In the genomic region with DNA sequence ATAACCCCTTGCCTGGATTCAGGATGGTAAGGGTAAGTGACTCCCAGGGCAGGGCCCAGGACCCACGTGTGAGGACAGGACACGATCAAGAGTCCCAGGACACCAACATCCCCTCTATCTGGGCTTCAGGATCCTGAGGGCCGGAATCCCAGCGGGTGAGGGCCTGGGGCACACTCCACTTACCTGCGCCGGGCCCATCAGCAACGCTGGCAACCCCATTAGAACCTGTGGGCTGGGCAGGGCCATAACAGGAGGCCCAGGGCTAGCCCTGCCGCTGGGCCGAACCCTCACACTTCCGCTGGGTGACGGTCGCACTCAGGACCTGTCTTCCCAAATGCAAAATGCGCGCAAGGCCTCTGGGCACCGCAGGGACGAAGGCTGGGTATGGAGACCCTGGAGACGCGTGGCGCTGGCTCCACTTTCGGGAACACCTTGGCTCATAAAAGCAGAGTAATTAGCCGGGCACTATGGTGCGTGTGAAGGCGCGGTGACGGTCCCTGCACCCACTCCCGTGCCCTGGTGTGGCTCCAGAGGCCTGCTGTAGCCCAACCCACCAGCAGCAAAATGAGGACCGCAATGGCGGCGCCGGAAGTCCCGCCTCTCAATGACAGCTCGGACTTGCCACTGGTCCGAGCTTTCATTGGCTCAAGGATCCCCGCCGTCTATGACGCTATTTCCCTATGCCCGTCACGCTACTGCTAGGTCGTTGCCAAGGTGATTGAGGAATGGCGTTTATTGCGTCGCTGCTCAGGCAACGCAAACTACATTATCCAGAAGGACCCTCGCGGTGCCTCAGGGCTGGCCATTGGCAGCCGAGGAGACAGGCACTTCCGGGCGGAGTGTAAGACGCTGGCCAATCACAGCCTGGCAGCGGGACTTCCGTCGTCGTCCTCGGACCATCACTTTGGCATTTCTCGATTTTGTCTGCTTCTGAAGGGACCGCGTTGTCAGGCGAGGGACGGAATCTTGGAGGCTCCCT, we compare ENCODE assay signal across 9 cellular contexts. TPM values are rescaled to one million over a fixed set of nuclear protein-coding genes. Genes with fewer than 3 reads are reported as not detected.
A peak's percentile ranks its signal among the peaks of the same experiment; 100 is the strongest.
DNase-seq lines count a peak whose midpoint lies in the region; ATAC-seq and TF ChIP-seq lines count a peak whose summit lies in the region.
"Had no signal": no experiment of that assay in that cellular context is flagged by ENCODE, and none has a peak within 500 bp of the region (broad histone marks: within the 10 kb centered on the region; RNA-seq: fewer than 3 reads in every experiment).

A gene (minus strand): TSS at position 578 of the 979 bp plus-strand sequence. CDS start 332 bp downstream, at position 246.

- TF ChIP-seq CTCF in fibroblast of lung (conservative IDR thresholded peaks at IDR 0.05 in 1 of 2, IDR thresholded peaks at IDR 0.05 in 1 of 2; ENCODE audit: low read depth in 1 of 2, low read length in 2 of 2): no peak

- ATAC-seq in GM18907 (IDR thresholded peaks at IDR 0.05; ENCODE audit: unreplicated experiment) (peak; percentile 90), HG03175 (IDR thresholded peaks at IDR 0.05; ENCODE audit: unreplicated experiment) (peak; percentile 95)
- peak; percentile 98 for ATAC-seq in naive thymus-derived CD4-positive, alpha-beta T cell

- H4K20me1 ChIP-seq in fibroblast of lung (ENCODE audit: control insufficient read depth, extremely low read depth, insufficient read depth, low read length): no peaks in the 10 kb centered on the region
- H4K20me1 ChIP-seq: BLaER1 treated with 17β-estradiol and CSF1 and Interleukin-3, amounts not matched to agents 10 nM and 100 nM had no signal

- H3K79me2 ChIP-seq in fibroblast of lung (ENCODE audit: control insufficient read depth, insufficient read depth, low read length): peaks cover 12% of the 10 kb centered on the region

- peak within 1 kb of the TSS; percentile 83 for H3K4me2 ChIP-seq in fibroblast of lung (ENCODE audit: extremely low read depth, insufficient read depth, low read length)
- H3K4me2 ChIP-seq: BLaER1 treated with 17β-estradiol and CSF1 and Interleukin-3, amounts not matched to agents 10 nM and 100 nM had no signal

- peak within 1 kb of the TSS; percentile 94 for H2AFZ ChIP-seq in fibroblast of lung (ENCODE audit: low read length)

- POLR2A ChIA-PET in naive thymus-derived CD4-positive, alpha-beta T cell (lab: Charles Lee): interaction anchor here (0.6 to 2.4 kb wide), 9 partner anchors 12 to 503 kb away, joined by 3 to 6 read pairs (median 3); a partner anchor contains a TSS

- intact Hi-C loops in naive thymus-derived CD4-positive, alpha-beta T cell (cut with micrococcal nuclease): loop anchor here (1.0 to 5.0 kb wide), 19 partner anchors 11 to 807 kb away; a partner anchor contains a TSS

- peak within 1 kb of the TSS; percentile 81 for H3K9ac ChIP-seq in fibroblast of lung (ENCODE audit: insufficient read depth, low read length)
- H3K9ac ChIP-seq: BLaER1 treated with 17β-estradiol and CSF1 and Interleukin-3, amounts not matched to agents 10 nM and 100 nM had no signal

- peaks cover 3% of the 10 kb centered on the region for H3K4me1 ChIP-seq in fibroblast of lung (ENCODE audit: control insufficient read depth, extremely low read depth, insufficient read depth, low read length)
- H3K4me1 ChIP-seq in naive thymus-derived CD4-positive, alpha-beta T cell (ENCODE audit: control insufficient read depth in 2 of 2, insufficient read depth in 2 of 2, low read length in 2 of 2): peaks cover 17% of the 10 kb centered on the region in 2 donors

- no peaks in the 10 kb centered on the region for H3K27me3 ChIP-seq in fibroblast of lung (ENCODE audit: control insufficient read depth, insufficient read depth, low read length)
- H3K27me3 ChIP-seq in naive thymus-derived CD4-positive, alpha-beta T cell (ENCODE audit: control insufficient read depth in 2 of 2, insufficient read depth in 2 of 2, low read length in 2 of 2): no peaks in the 10 kb centered on the region
- H3K27me3 ChIP-seq: BLaER1 treated with 17β-estradiol and CSF1 and Interleukin-3, amounts not matched to agents 10 nM and 100 nM had no signal

- peak within 1 kb of the TSS; percentile 67 to 96 (median 79) for H3K4me3 ChIP-seq in fibroblast of lung (replicated peaks in 1 of 4; ENCODE audit: control extremely low read depth in 1 of 4, insufficient read depth in 1 of 4, low read depth in 3 of 4, low read length in 4 of 4)
- peak within 1 kb of the TSS; percentile 73 for H3K4me3 ChIP-seq in naive thymus-derived CD4-positive, alpha-beta T cell (ENCODE audit: low read length)
- H3K4me3 ChIP-seq: BLaER1 treated with 17β-estradiol and CSF1 and Interleukin-3, amounts not matched to agents 10 nM and 100 nM had no signal

- H3K9me3 Mint-ChIP-seq in naive thymus-derived CD4-positive, alpha-beta T cell: peaks cover 17 to 59% (median 49%) of the 10 kb centered on the region in 11 donors

- H3K4me1 Mint-ChIP-seq in naive thymus-derived CD4-positive, alpha-beta T cell: peaks cover 21 to 35% (median 27%) of the 10 kb centered on the region in 7 donors

- CTCF ChIA-PET in naive thymus-derived CD4-positive, alpha-beta T cell (lab: Charles Lee): no interaction called here

- no peaks in the 10 kb centered on the region for H3K27me3 Mint-ChIP-seq in naive thymus-derived CD4-positive, alpha-beta T cell

- peak within 1 kb of the TSS; percentile 87 to 99 (median 97) for H3K27ac Mint-ChIP-seq in naive thymus-derived CD4-positive, alpha-beta T cell

- DNase-seq in A172 (ENCODE audit: low spot score) (peak; percentile 75), NOMO-1 (lab: John Stamatoyannopoulos, UW; ENCODE audit: unreplicated experiment in 2 of 2) (peak; percentile 93 to 99), fibroblast of lung (ENCODE audit: low read depth in 2 of 2) (peak; percentile 100)
- DNase-seq in activated T-helper 1 cell treated with anti-CD3 and anti-CD28 coated beads, Interleukin-2, amount 50 U/mL, for 16 hours (ENCODE audit: low read depth in 1 of 2, low spot score in 1 of 2): peak; percentile 83 to 91
- peak; percentile 78 to 99 (median 95) for DNase-seq in naive thymus-derived CD4-positive, alpha-beta T cell
- DNase-seq in stimulated activated CD8-positive, alpha-beta memory T cell treated with anti-CD3 and anti-CD28 coated beads, Interleukin-7, amount 100 ng/mL, for 48 hours (ENCODE audit: extremely low read depth in 1 of 2, low read depth in 1 of 2): peak; percentile 85 to 95

- peaks cover 6% of the 10 kb centered on the region for H3K36me3 ChIP-seq in fibroblast of lung (ENCODE audit: control insufficient read depth, insufficient read depth, low read length)
- H3K36me3 ChIP-seq in naive thymus-derived CD4-positive, alpha-beta T cell (ENCODE audit: control insufficient read depth in 2 of 3, insufficient read depth in 3 of 3, low read length in 3 of 3): peaks cover 15 to 30% (median 22%) of the 10 kb centered on the region in 3 experiments

- H3K27ac ChIP-seq in fibroblast of lung (ENCODE audit: insufficient read depth, low read length): peak within 1 kb of the TSS; percentile 91
- H3K27ac ChIP-seq in naive thymus-derived CD4-positive, alpha-beta T cell (ENCODE audit: low read depth, low read length): peak within 1 kb of the TSS; percentile 81
- H3K27ac ChIP-seq: BLaER1 treated with 17β-estradiol and CSF1 and Interleukin-3, amounts not matched to agents 10 nM and 100 nM had no signal

- H3K4me3 Mint-ChIP-seq in naive thymus-derived CD4-positive, alpha-beta T cell: peak within 1 kb of the TSS; percentile 86 to 99 (median 96)

- peaks cover 16 to 59% (median 48%) of the 10 kb centered on the region in 5 donors for H3K36me3 Mint-ChIP-seq in naive thymus-derived CD4-positive, alpha-beta T cell

- no peaks in the 10 kb centered on the region for H3K9me3 ChIP-seq in fibroblast of lung (ENCODE audit: control insufficient read depth, insufficient read depth, low read depth, low read length)
- peaks cover 0 to 28% (median 10%) of the 10 kb centered on the region in 3 experiments for H3K9me3 ChIP-seq in naive thymus-derived CD4-positive, alpha-beta T cell (ENCODE audit: control insufficient read depth in 2 of 3, low read length in 3 of 3)

RNA-seq across cellular contexts. Expression of the gene that starts here (rescaled TPM):
- 0.03 and 0.19 TPM in 2 replicates for total RNA-seq in A172 (2014; rRNA removed; shearing (Covaris generic))
- 9.5 and 14.5 TPM in 2 replicates for total RNA-seq in fibroblast of lung
- polyA plus RNA-seq in fibroblast of lung: 2.2 and 4.1 TPM in 2 replicates
- polyA plus RNA-seq in fibroblast of lung (2012): 3.4 and 3.9 TPM in 2 replicates
- 3.1 and 7.0 TPM in 2 replicates for polyA minus RNA-seq in fibroblast of lung (ENCODE audit: low replicate concordance)
- total RNA-seq in naive thymus-derived CD4-positive, alpha-beta T cell: 10 to 100 TPM in 2 of 5 experiments, 1 to 10 TPM in 3; 1.2 to 12.9 (median 4.9) TPM
- 1 to 10 TPM; 2.4 to 3.6 TPM for polyA plus RNA-seq in naive thymus-derived CD4-positive, alpha-beta T cell

Comparison
In these comparisons a context has a peak if more than half of its experiments do, and no peak if none do; other contexts are left out.
1. Peak in every context shown above with its lines: DNase-seq, ATAC-seq, H3K4me3 ChIP-seq and H3K27ac ChIP-seq.
2. Peak in DNase-seq in A172; RNA of the gene not detected or under 1 TPM.